In genomic region chr11:131771471-131771870, GRCh38 we compare ENCODE assay signal across 30 cellular contexts.
"Had no signal": no experiment of that assay in that cellular context is flagged by ENCODE, and none has a peak within 500 bp of the region (broad histone marks: within the 10 kb centered on the region; RNA-seq: fewer than 3 reads in every experiment).

No MANE protein-coding gene starts in this region.

- H3K27ac ChIP-seq: neutrophil, ovary, parathyroid adenoma, psoas muscle, right lobe of liver, skin epidermis, spleen, suprapubic skin, testis, tibial artery, transverse colon, upper lobe of right lung, uterus had no signal

- H3K4me3 ChIP-seq: ovary, psoas muscle, right lobe of liver, skin epidermis, smooth muscle cell, spleen, suprapubic skin, testis, tibial artery, transverse colon, upper lobe of right lung, uterus had no signal

- ATAC-seq: naive thymus-derived CD8-positive, alpha-beta T cell; natural killer cell treated with Interleukin-12 subunit alpha and Interleukin-12 subunit beta and Interleukin-15 and Interleukin-18, amount 100 ng/mL, for 72 hours; psoas muscle; right cardiac atrium; right lobe of liver; stimulated activated memory B cell treated with anti-CD40 and anti-IgM and Interleukin-4, amounts not matched to agents 10 μg/mL and 1 μg/mL and 100 μg/mL, for 72 hours; stimulated activated naive CD8-positive, alpha-beta T cell treated with anti-CD3 and anti-CD28 coated beads, Interleukin-15, amount 100 ng/mL, for 72 hours; stimulated activated naive CD8-positive, alpha-beta T cell treated with anti-CD3 and anti-CD28 coated beads, Interleukin-15, Interleukin-2, amounts not matched to agents 100 U/mL and 50 U/mL, for 24 hours; upper lobe of right lung had no signal

- DNase-seq: naive thymus-derived CD8-positive, alpha-beta T cell; nephron progenitor cell; nucleus accumbens; ovary; posterior cingulate gyrus; psoas muscle; right cardiac atrium; right lobe of liver; spleen; stimulated activated CD4-positive, alpha-beta T cell treated with anti-CD3 and anti-CD28 coated beads, Interleukin-12 subunit alpha, Interleukin-12 subunit beta, amount 100 ng/mL, for 4 hours; stimulated activated CD4-positive, alpha-beta T cell treated with anti-CD3 and anti-CD28 coated beads, Interleukin-1b, Interleukin-23, amount 100 ng/mL, for 48 hours; stimulated activated CD4-positive, alpha-beta T cell treated with anti-CD3 and anti-CD28 coated beads, Interleukin-4, amount 100 ng/mL, for 1 hour; stimulated activated CD4-positive, alpha-beta T cell treated with anti-CD3 and anti-CD28 coated beads, Interleukin-4, amount 100 ng/mL, for 4 hours; stimulated activated CD8-positive, alpha-beta memory T cell treated with anti-CD3 and anti-CD28 coated beads, Interleukin-4, amount 100 ng/mL, for 48 hours; stimulated activated naive CD4-positive, alpha-beta T cell; stimulated activated naive CD8-positive, alpha-beta T cell treated with anti-CD3 and anti-CD28 coated beads, Interleukin-15, amount 100 ng/mL, for 72 hours; stimulated activated naive CD8-positive, alpha-beta T cell treated with anti-CD3 and anti-CD28 coated beads, Interleukin-15, Interleukin-2, amounts not matched to agents 100 U/mL and 50 U/mL, for 24 hours; substantia nigra; testis; tibial artery; transverse colon; upper lobe of right lung; uterus had no signal

- H3K36me3 ChIP-seq: neutrophil, ovary, right lobe of liver, spleen, suprapubic skin, tibial artery, transverse colon, upper lobe of right lung, uterus had no signal

- H3K4me1 ChIP-seq: psoas muscle, right lobe of liver, spleen, suprapubic skin, testis, tibial artery, transverse colon, upper lobe of right lung, uterus had no signal

- H3K9me3 ChIP-seq: neutrophil, ovary, psoas muscle, right lobe of liver, spleen, suprapubic skin, testis, tibial artery, transverse colon, upper lobe of right lung, uterus had no signal

- H3K9ac ChIP-seq: parathyroid adenoma had no signal

- H3K27me3 ChIP-seq: neutrophil, ovary, right lobe of liver, testis, tibial artery, transverse colon, uterus had no signal

- H2AFZ ChIP-seq: parathyroid adenoma had no signal
